In genomic region chr17:10697092-10698081, GRCh38 we compare ENCODE assay signal across 8 cellular contexts. TPM values are rescaled to one million over a fixed set of nuclear protein-coding genes. Genes with fewer than 3 reads are reported as not detected.
DNase-seq lines count a peak whose midpoint lies in the region; ATAC-seq and TF ChIP-seq lines count a peak whose summit lies in the region.

Gene ADPRM, plus strand, starts transcription at chr17:10697594. Its CDS starts 7,333 bp downstream, at chr17:10704927.
Gene SCO1, minus strand, starts transcription at chr17:10697533. Its CDS starts 26 bp downstream, at chr17:10697507.

- H3F3A ChIP-seq in smooth muscle cell (ENCODE audit: low read depth) = peaks cover 10% of the 10 kb centered on the region

- peak; percentile 94 for ATAC-seq in GM18870 (IDR thresholded peaks at IDR 0.05; ENCODE audit: unreplicated experiment)
- peak; percentile 92 for ATAC-seq in HG03135 (IDR thresholded peaks at IDR 0.05; ENCODE audit: unreplicated experiment)

- H3K27me3 ChIP-seq in smooth muscle cell (ENCODE audit: low read depth) = no peaks in the 10 kb centered on the region

- peak within 1 kb of the TSS; percentile 95 for H3K9ac ChIP-seq in smooth muscle cell (ENCODE audit: low read depth)

- peaks cover 8% of the 10 kb centered on the region for H3K36me3 ChIP-seq in smooth muscle cell (ENCODE audit: low read depth)

- peak; percentile 94 for DNase-seq in AG08395 (ENCODE audit: low spot score)
- peak; percentile 93 for DNase-seq in NCI-H2227 (lab: John Stamatoyannopoulos, UW; ENCODE audit: unreplicated experiment)
- peak; percentile 93 to 94 for DNase-seq in cardiac fibroblast (ENCODE audit: low read depth in 2 of 2)
- peak; percentile 94 for DNase-seq in iPS-NIHi7 (ENCODE audit: extremely low spot score)
- DNase-seq in smooth muscle cell (lab: John Stamatoyannopoulos, UW; ENCODE audit: unreplicated experiment) = peak; percentile 77

- H3K4me1 ChIP-seq in smooth muscle cell (ENCODE audit: low read depth) = peaks cover 14% of the 10 kb centered on the region

- H3K79me2 ChIP-seq in smooth muscle cell (ENCODE audit: low read depth) = peaks cover 75% of the 10 kb centered on the region

- under 1% methylated on average over 70 of the region's 84 CpGs for WGBS in smooth muscle cell (ENCODE audit: low lambda C conversion rate)

- H4K20me1 ChIP-seq in smooth muscle cell (ENCODE audit: low read depth) = no peaks in the 10 kb centered on the region

- peak within 1 kb of the TSS; percentile 99 for H3K4me2 ChIP-seq in smooth muscle cell

- H3K4me3 ChIP-seq in WI38 (ENCODE audit: low read depth, low read length) = peak within 1 kb of the TSS; percentile 81
- peak within 1 kb of the TSS; percentile 97 to 98 for H3K4me3 ChIP-seq in cardiac fibroblast (replicated peaks in 1 of 2; ENCODE audit: low read depth in 2 of 2, low read length in 2 of 2)
- H3K4me3 ChIP-seq in smooth muscle cell = peak within 1 kb of the TSS; percentile 85

- peak within 1 kb of the TSS; percentile 92 for H3K27ac ChIP-seq in smooth muscle cell (ENCODE audit: low read depth)

- H3K9me3 ChIP-seq in smooth muscle cell (replicated peaks; ENCODE audit: low read depth) = no peaks in the 10 kb centered on the region

- TF ChIP-seq CTCF in WI38 (IDR thresholded peaks at IDR 0.05; ENCODE audit: low read depth, low read length) (peak; percentile 34; the same call in 1 of the 2 replicates), cardiac fibroblast (IDR thresholded peaks at IDR 0.05; ENCODE audit: low read depth, low read length) (peak; percentile 43), smooth muscle cell (IDR thresholded peaks at IDR 0.05; ENCODE audit: borderline replicate concordance, insufficient read depth, poor library complexity, severe bottlenecking) (peak; percentile 34)

- H2AFZ ChIP-seq in smooth muscle cell (ENCODE audit: low read depth) = peak within 1 kb of the TSS; percentile 90

RNA-seq across cellular contexts. Expression of gene ADPRM, which starts in this region (rescaled TPM):
- total RNA-seq in smooth muscle cell = 8.3 and 8.6 TPM in 2 replicates
- polyA plus RNA-seq in smooth muscle cell = 9.3 and 11.3 TPM in 2 replicates

RNA-seq across cellular contexts. Expression of gene SCO1, which starts in this region (rescaled TPM):
- total RNA-seq in smooth muscle cell = 24.8 and 25.9 TPM in 2 replicates
- polyA plus RNA-seq in smooth muscle cell = 28.3 and 30.6 TPM in 2 replicates

Comparison
In these comparisons a context has a peak if more than half of its experiments do, and no peak if none do; other contexts are left out.
1. Peak in every context shown above with its lines: DNase-seq, ATAC-seq, H3K4me3 ChIP-seq and H3K27ac ChIP-seq.